In the genomic region with DNA sequence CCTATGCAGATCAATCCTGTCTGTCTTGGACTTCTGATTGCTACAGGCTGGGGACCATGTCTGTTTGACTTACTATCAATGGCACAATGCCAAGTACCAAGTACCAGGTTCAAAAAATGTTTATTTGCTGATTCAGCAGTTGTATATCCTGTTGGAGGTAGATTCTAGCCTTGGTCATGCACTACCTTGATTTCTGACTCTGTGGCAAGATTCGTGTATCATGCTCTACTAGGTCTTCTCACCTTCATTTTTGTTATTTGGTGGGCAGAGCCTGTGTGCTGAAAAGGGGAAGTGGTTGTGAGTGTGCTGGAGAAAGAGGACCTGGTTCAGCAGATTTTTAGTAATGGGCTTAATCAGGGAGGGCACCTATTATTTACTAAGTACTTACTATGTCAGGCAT, we compare ENCODE assay signal across 10 cellular contexts.
DNase-seq lines count a peak whose midpoint lies in the region; ATAC-seq lines count a peak whose summit lies in the region.
"Had no signal": no experiment of that assay in that cellular context is flagged by ENCODE, and none has a peak within 500 bp of the region (broad histone marks: within the 10 kb centered on the region; RNA-seq: fewer than 3 reads in every experiment).

No MANE protein-coding gene starts in this region.

- ATAC-seq in GM19043 (IDR thresholded peaks at IDR 0.05; ENCODE audit: low read depth, unreplicated experiment) (peak; percentile 82), HG02981 (IDR thresholded peaks at IDR 0.05; ENCODE audit: unreplicated experiment) (peak; percentile 84), left cardiac atrium (no peak)
- ATAC-seq: gastroesophageal sphincter had no signal

- intact Hi-C loops in left cardiac atrium (cut with DNase I): no loop called here

- DNase-seq in AML-193 (lab: John Stamatoyannopoulos, UW) (peak; percentile 86 to 87), NCI-H748 (lab: John Stamatoyannopoulos, UW; ENCODE audit: unreplicated experiment) (peak; percentile 59), left cardiac atrium (no peak), NCI-H2171 treated with DMSO at 0.1 percent for 48 hours (lab: John Stamatoyannopoulos, UW) (no peak)
- no peak for DNase-seq in activated naive CD4-positive, alpha-beta T cell treated with Interleukin-2 at 50 U/mL for 16 hours
- DNase-seq in activated CD4-positive, alpha-beta T cell treated with anti-CD3 and anti-CD28 coated beads, Interleukin-2, amount 50 U/mL, for 1 hour: no peak
- DNase-seq: GOT3 had no signal

Comparison
In these comparisons a context has a peak if more than half of its experiments do, and no peak if none do; other contexts are left out.
1. DNase-seq: peak in AML-193 (2 of 2) and NCI-H748 (single experiment); none in left cardiac atrium (single experiment), activated naive CD4-positive, alpha-beta T cell treated with Interleukin-2 at 50 U/mL for 16 hours (single experiment), activated CD4-positive, alpha-beta T cell treated with anti-CD3 and anti-CD28 coated beads, Interleukin-2, amount 50 U/mL, for 1 hour (single experiment) and NCI-H2171 treated with DMSO at 0.1 percent for 48 hours (single experiment).
2. ATAC-seq: peak in GM19043 (single experiment) and HG02981 (single experiment); none in left cardiac atrium (0 of 2).